ENCODE assay signal across 11 cellular contexts in the genomic region with DNA sequence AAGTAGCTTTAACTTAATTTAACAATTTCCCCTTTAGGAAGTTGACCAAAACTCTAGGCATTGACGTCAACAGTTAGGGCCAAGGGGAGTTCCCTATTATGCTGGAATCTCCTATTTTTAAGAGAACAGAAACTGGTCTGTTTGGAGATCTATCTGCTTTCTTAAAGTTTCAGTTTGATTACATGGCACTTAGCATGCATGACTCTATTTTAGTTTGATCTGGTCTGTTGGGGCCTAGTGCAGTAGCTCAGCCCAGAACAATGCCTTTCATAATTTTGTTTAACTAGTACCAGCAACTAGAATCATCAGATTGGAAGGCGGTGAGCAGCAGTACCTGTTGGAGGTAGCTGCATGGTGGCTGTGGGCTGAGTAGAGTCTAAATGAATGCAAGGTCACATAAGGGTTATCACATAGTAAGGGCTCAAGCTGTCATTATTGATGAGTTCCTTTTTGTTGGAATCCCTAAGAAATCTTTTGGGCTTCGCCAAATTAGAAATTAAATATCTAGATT.
DNase-seq lines count a peak whose midpoint lies in the region; ATAC-seq and TF ChIP-seq lines count a peak whose summit lies in the region.
"Had no signal": no experiment of that assay in that cellular context is flagged by ENCODE, and none has a peak within 500 bp of the region (broad histone marks: within the 10 kb centered on the region; RNA-seq: fewer than 3 reads in every experiment).

No MANE protein-coding gene starts in this region.

- no peaks in the 10 kb centered on the region for H3K4me1 ChIP-seq in gastrocnemius medialis

- H3K9me3 Mint-ChIP-seq in effector memory CD8-positive, alpha-beta T cell, result no peaks in the 10 kb centered on the region
- H3K9me3 Mint-ChIP-seq: T-helper 2 cell treated with Interferon-gamma antibody and Interleukin-4, amounts not matched to agents 5 μg/mL and 100 μg/mL, for 36 hours had no signal

- no peak for TF ChIP-seq POLR2A in gastrocnemius medialis (IDR thresholded peaks at IDR 0.05)

- no peaks in the 10 kb centered on the region for H3K9me3 ChIP-seq in gastrocnemius medialis

- H3K4me3 ChIP-seq in GM06990 (replicated peaks; ENCODE audit: low read depth, low read length), result no peak overlapping the region
- no peak overlapping the region for H3K4me3 ChIP-seq in gastrocnemius medialis

- H3K36me3 Mint-ChIP-seq in effector memory CD8-positive, alpha-beta T cell (ENCODE audit: insufficient read depth), result no peaks in the 10 kb centered on the region

- ATAC-seq in GM19397 (IDR thresholded peaks at IDR 0.05; ENCODE audit: unreplicated experiment) (peak; percentile 72), HG03060 (IDR thresholded peaks at IDR 0.05; ENCODE audit: low read depth, unreplicated experiment) (peak; percentile 88), gastrocnemius medialis (no peak), left colon (no peak)
- peak; percentile 51 for ATAC-seq in effector memory CD8-positive, alpha-beta T cell (replicated peaks)

- DNase-seq in GM06990 (ENCODE audit: extremely low read depth, insufficient read length) (peak; percentile 44), gastrocnemius medialis (no peak), AML-193 (lab: John Stamatoyannopoulos, UW) (no peak), left colon (no peak)
- no peak for DNase-seq in effector memory CD8-positive, alpha-beta T cell
- no peak for DNase-seq in stimulated activated CD4-positive, alpha-beta T cell treated with anti-CD3 and anti-CD28 coated beads, Interleukin-15, amount 100 ng/mL, for 24 hours
- DNase-seq: midbrain, NCI-H187 had no signal

- H3K27ac ChIP-seq in gastrocnemius medialis, result no peak overlapping the region

- H3K36me3 ChIP-seq in GM06990 (ENCODE audit: control insufficient read depth, insufficient read depth, low read length), result no peaks in the 10 kb centered on the region
- no peaks in the 10 kb centered on the region for H3K36me3 ChIP-seq in gastrocnemius medialis

- peaks cover 15% of the 10 kb centered on the region in 2 donors for H3K27me3 Mint-ChIP-seq in effector memory CD8-positive, alpha-beta T cell

- intact Hi-C loops in gastrocnemius medialis (cut with DNase I; ENCODE audit: low total_unique reads), result no loop called here
- intact Hi-C loops in left colon (cut with DNase I, micrococcal nuclease), result no loop called here

- no peaks in the 10 kb centered on the region for H3K4me1 Mint-ChIP-seq in effector memory CD8-positive, alpha-beta T cell (ENCODE audit: low read depth in 2 of 2)

- no peak for TF ChIP-seq CTCF in GM06990 (IDR thresholded peaks at IDR 0.05; ENCODE audit: insufficient read depth, low read length, poor library complexity, severe bottlenecking)
- TF ChIP-seq CTCF in gastrocnemius medialis (IDR thresholded peaks at IDR 0.05 in 4 of 5, conservative IDR thresholded peaks at IDR 0.05 in 1 of 5), result no peak

- H3K27me3 ChIP-seq in GM06990 (replicated peaks; ENCODE audit: control insufficient read depth, insufficient read depth, low read length) (no peaks in the 10 kb centered on the region), gastrocnemius medialis (no peaks in the 10 kb centered on the region)

- in situ Hi-C loops in gastrocnemius medialis (cut with MboI; ENCODE audit: low sequenced_read_pairs in 4 of 4), result loop anchor here in 2 of 4 donors (5.0 to 10.0 kb wide), 2 partner anchors 122 to 240 kb away; no protein-coding TSS in a partner anchor

- no peak overlapping the region for H3K4me3 Mint-ChIP-seq in effector memory CD8-positive, alpha-beta T cell
- H3K4me3 Mint-ChIP-seq: T-helper 2 cell treated with Interferon-gamma antibody and Interleukin-4, amounts not matched to agents 5 μg/mL and 100 μg/mL, for 36 hours had no signal

- no peak overlapping the region for H3K27ac Mint-ChIP-seq in effector memory CD8-positive, alpha-beta T cell
- H3K27ac Mint-ChIP-seq: T-helper 2 cell treated with Interferon-gamma antibody and Interleukin-4, amounts not matched to agents 5 μg/mL and 100 μg/mL, for 36 hours had no signal

Comparison
In these comparisons a context has a peak if more than half of its experiments do, and no peak if none do; other contexts are left out.
1. ATAC-seq: peak in GM19397 (single experiment), HG03060 (single experiment) and effector memory CD8-positive, alpha-beta T cell (single experiment); none in gastrocnemius medialis (0 of 2) and left colon (single experiment).